ENCODE assay signal across 1 cellular context in genomic region chr11:61996933-61997332, GRCh38.
TF ChIP-seq lines count a peak whose summit lies in the region.

No MANE protein-coding gene starts in this region.

TF ChIP-seq in HepG2, 621 proteins besides CTCF, POLR2A, EP300 and RAD21 (continued from another document and continues in another):
- TF ChIP-seq PHF5A (CRISPR knock-in tag; IDR thresholded peaks at IDR 0.05; ENCODE audit: low read depth, unreplicated experiment) (no peak), ZMYM4 (CRISPR knock-in tag; IDR thresholded peaks at IDR 0.05) (peak; percentile 59), GZF1 (CRISPR knock-in tag; IDR thresholded peaks at IDR 0.05) (no peak), MNT (IDR thresholded peaks at IDR 0.05) (no peak), HES4 (CRISPR knock-in tag; IDR thresholded peaks at IDR 0.05; ENCODE audit: borderline replicate concordance) (no peak), MXD1 (CRISPR knock-in tag; IDR thresholded peaks at IDR 0.05) (no peak), ZFY (CRISPR knock-in tag; IDR thresholded peaks at IDR 0.05) (no peak), ZNF713 (CRISPR knock-in tag; IDR thresholded peaks at IDR 0.05) (no peak), ZBTB4 (CRISPR knock-in tag; IDR thresholded peaks at IDR 0.05; ENCODE audit: borderline replicate concordance) (0 out of 2 replicates have a peak, but pooled peaks have one; percentile 32), PTBP1 (IDR thresholded peaks at IDR 0.05; ENCODE audit: low read depth, low read length, poor library complexity, severe bottlenecking) (no peak), ZBTB25 (CRISPR knock-in tag; IDR thresholded peaks at IDR 0.05) (0 out of 2 replicates have a peak, but pooled peaks have one; percentile 38), TBL1XR1 (IDR thresholded peaks at IDR 0.05; ENCODE audit: borderline replicate concordance, low read length, partially characterized antibody) (no peak), NFE2L2 (IDR thresholded peaks at IDR 0.05; ENCODE audit: low read length) (no peak), ZNF318 (CRISPR knock-in tag; IDR thresholded peaks at IDR 0.05) (no peak), SMC3 (IDR thresholded peaks at IDR 0.05; ENCODE audit: low read length) (peak; percentile 38; the same call in 1 of the 2 replicates), LCORL (IDR thresholded peaks at IDR 0.05) (no peak), LCORL (CRISPR knock-in tag; IDR thresholded peaks at IDR 0.05) (no peak), PRMT3 (CRISPR knock-in tag; IDR thresholded peaks at IDR 0.05; ENCODE audit: borderline replicate concordance, low read depth) (no peak), HNF4A (CRISPR knock-in tag; IDR thresholded peaks at IDR 0.05) (peak; percentile 62), ATF2 (CRISPR knock-in tag; IDR thresholded peaks at IDR 0.05) (peak; percentile 30; the same call in 1 of the 2 replicates), ELF3 (CRISPR knock-in tag; IDR thresholded peaks at IDR 0.05) (no peak), ZNF580 (CRISPR knock-in tag; IDR thresholded peaks at IDR 0.05; ENCODE audit: borderline replicate concordance, low read depth) (no peak), ZBTB33 (CRISPR knock-in tag; IDR thresholded peaks at IDR 0.05) (peak; percentile 98), SATB2 (CRISPR knock-in tag; IDR thresholded peaks at IDR 0.05) (no peak), SP5 (CRISPR knock-in tag; IDR thresholded peaks at IDR 0.05; ENCODE audit: borderline replicate concordance, low read depth) (no peak), TAF15 (IDR thresholded peaks at IDR 0.05; ENCODE audit: low read depth, low read length, poor library complexity, severe bottlenecking) (no peak), RELA (CRISPR knock-in tag; IDR thresholded peaks at IDR 0.05) (no peak), NFAT5 (CRISPR knock-in tag; IDR thresholded peaks at IDR 0.05) (no peak), U2AF2 (IDR thresholded peaks at IDR 0.05; ENCODE audit: low read depth, low read length) (no peak), BCL6 (CRISPR knock-in tag; IDR thresholded peaks at IDR 0.05) (peak; percentile 27; the same call in 1 of the 2 replicates)
